8 cellular contexts compared by ENCODE assay signal in genomic region chr3:50272911-50273688, GRCh38. TPM values are rescaled to one million over a fixed set of nuclear protein-coding genes. Genes with fewer than 3 reads are reported as not detected.
A peak's percentile ranks its signal among the peaks of the same experiment; 100 is the strongest.
DNase-seq lines count a peak whose midpoint lies in the region; ATAC-seq and TF ChIP-seq lines count a peak whose summit lies in the region.

No MANE protein-coding gene starts in this region.

- BruUV-seq in Panc1 (replicated peaks; lab: Mats Ljungman, UMichigan), result no TSS peak

- H3K36me3 Mint-ChIP-seq in natural killer cell, result no peaks in the 10 kb centered on the region
- H3K36me3 Mint-ChIP-seq in stimulated activated naive B cell treated with anti-CD40 and anti-IgM and Interleukin-4, amounts not matched to agents 10 μg/mL and 1 μg/mL and 100 μg/mL, for 72 hours, result no peaks in the 10 kb centered on the region

- CTCF ChIA-PET in Panc1 (lab: Charles Lee), result interaction anchor here (0.7 kb wide), 1 partner anchor 48 kb away, joined by 8 read pairs; no protein-coding TSS in a partner anchor

- DNase-seq in COLO668 (lab: John Stamatoyannopoulos, UW; ENCODE audit: unreplicated experiment), result peak; percentile 78
- peak in 68 of 76 experiments; percentile 3 to 91 (median 64) for DNase-seq in HUDEP-2 (lab: John Stamatoyannopoulos, UW; ENCODE audit: unreplicated experiment in 76 of 76)
- DNase-seq in Panc1 (ENCODE audit: low read depth, low spot score), result no peak
- peak; percentile 75 for DNase-seq in activated T-helper 1 cell treated with Interleukin-2 at 50 U/mL for 16 hours (ENCODE audit: low read depth)
- peak; percentile 69 for DNase-seq in fibroblast of peridontal ligament (ENCODE audit: extremely low read depth)
- peak; percentile 89 for DNase-seq in natural killer cell
- DNase-seq in stimulated activated naive B cell treated with anti-CD40 and anti-IgM and Interleukin-4, amounts not matched to agents 10 μg/mL and 1 μg/mL and 100 μg/mL, for 72 hours, result peak; percentile 81

- POLR2A ChIA-PET in Panc1 (lab: Charles Lee), result no interaction called here

- peak overlapping the region; percentile 70 for H3K4me3 Mint-ChIP-seq in natural killer cell
- H3K4me3 Mint-ChIP-seq in stimulated activated naive B cell treated with anti-CD40 and anti-IgM and Interleukin-4, amounts not matched to agents 10 μg/mL and 1 μg/mL and 100 μg/mL, for 72 hours, result peak overlapping the region; percentile 77 to 85

- ATAC-seq in GM19467 (IDR thresholded peaks at IDR 0.05; ENCODE audit: unreplicated experiment), result peak; percentile 66
- peak; percentile 86 for ATAC-seq in Panc1
- peak; percentile 90 to 94 (median 93) for ATAC-seq in natural killer cell
- ATAC-seq in stimulated activated naive B cell treated with anti-CD40 and anti-IgM and Interleukin-4, amounts not matched to agents 10 μg/mL and 1 μg/mL and 100 μg/mL, for 72 hours (replicated peaks), result peak; percentile 93 to 94

- no peaks in the 10 kb centered on the region for H3K9me3 ChIP-seq in Panc1 (ENCODE audit: control insufficient read depth, insufficient read depth, low read depth, low read length)

- H3K27me3 Mint-ChIP-seq in natural killer cell (ENCODE audit: low read depth in 2 of 2), result peaks cover 13 to 35% of the 10 kb centered on the region in 2 donors
- peaks cover 45 to 72% of the 10 kb centered on the region in 2 donors for H3K27me3 Mint-ChIP-seq in stimulated activated naive B cell treated with anti-CD40 and anti-IgM and Interleukin-4, amounts not matched to agents 10 μg/mL and 1 μg/mL and 100 μg/mL, for 72 hours

- no peaks in the 10 kb centered on the region for H3K9me3 Mint-ChIP-seq in natural killer cell
- no peaks in the 10 kb centered on the region for H3K9me3 Mint-ChIP-seq in stimulated activated naive B cell treated with anti-CD40 and anti-IgM and Interleukin-4, amounts not matched to agents 10 μg/mL and 1 μg/mL and 100 μg/mL, for 72 hours

- intact Hi-C loops in Panc1 (cut with micrococcal nuclease; ENCODE audit: unreplicated experiment) (loop anchor here (2.0 kb wide), 1 partner anchor 46 kb away; no protein-coding TSS in a partner anchor), natural killer cell (cut with micrococcal nuclease) (loop anchor here (1.0 to 5.0 kb wide), 4 partner anchors 27 to 154 kb away; no protein-coding TSS in a partner anchor)

- peaks cover 8% of the 10 kb centered on the region for H3K4me1 ChIP-seq in Panc1 (ENCODE audit: control insufficient read depth, insufficient read depth, low read length)

- H3K27ac Mint-ChIP-seq in natural killer cell, result peak overlapping the region; percentile 67 to 82
- peak overlapping the region; percentile 89 for H3K27ac Mint-ChIP-seq in stimulated activated naive B cell treated with anti-CD40 and anti-IgM and Interleukin-4, amounts not matched to agents 10 μg/mL and 1 μg/mL and 100 μg/mL, for 72 hours

- peak; percentile 88 for TF ChIP-seq CTCF in Panc1 (IDR thresholded peaks at IDR 0.05)
- peak; percentile 96 for TF ChIP-seq CTCF in natural killer cell (IDR thresholded peaks at IDR 0.05)

- no peaks in the 10 kb centered on the region for H3K27me3 ChIP-seq in Panc1 (ENCODE audit: control insufficient read depth, insufficient read depth, low read length)

- peaks cover 11 to 32% of the 10 kb centered on the region in 2 donors for H3K4me1 Mint-ChIP-seq in natural killer cell
- peaks cover 20 to 34% of the 10 kb centered on the region in 2 donors for H3K4me1 Mint-ChIP-seq in stimulated activated naive B cell treated with anti-CD40 and anti-IgM and Interleukin-4, amounts not matched to agents 10 μg/mL and 1 μg/mL and 100 μg/mL, for 72 hours

- in situ Hi-C loops in Panc1 (cut with HindIII; ENCODE audit: low pct_unique_long_range_greater_than_20kb, low sequenced_read_pairs), result no loop called here

- peak overlapping the region; percentile 27 to 56 for H3K4me3 ChIP-seq in Panc1 (ENCODE audit: low read depth in 2 of 2, low read length in 2 of 2)

- H3K27ac ChIP-seq in Panc1 (ENCODE audit: low read length), result no peak overlapping the region

- H3K36me3 ChIP-seq in Panc1 (ENCODE audit: control insufficient read depth, insufficient read depth, low read length), result no peaks in the 10 kb centered on the region

RNA-seq across cellular contexts. Expression of gene SEMA3B, which starts 4.2 kb away (rescaled TPM):
- total RNA-seq in Panc1 (2021; ENCODE audit: unreplicated experiment) (1.4 TPM), natural killer cell (1 to 10 TPM in 1 of 3 donors, under 1 TPM in 2; 0.97 to 2.0 (median 0.99) TPM)
- polyA plus RNA-seq in Panc1 (2012; ENCODE audit: insufficient read length), result 2.8 TPM

RNA-seq across cellular contexts. Expression of gene LSMEM2, which starts 5.8 kb away (rescaled TPM):
- total RNA-seq in Panc1 (2021; ENCODE audit: unreplicated experiment) (not detected), natural killer cell (not detected)
- polyA plus RNA-seq in Panc1 (2012; ENCODE audit: insufficient read length), result not detected

RNA-seq across cellular contexts. Expression of gene IFRD2, which starts 19.1 kb away (rescaled TPM):
- total RNA-seq in Panc1 (2021; ENCODE audit: unreplicated experiment) (111 TPM), natural killer cell (10 to 100 TPM; 27.8 to 39.1 (median 32.1) TPM)
- 113 TPM for polyA plus RNA-seq in Panc1 (2012; ENCODE audit: insufficient read length)

RNA-seq across cellular contexts. Expression of gene HYAL3, which starts 26.1 kb away (rescaled TPM):
- total RNA-seq in Panc1 (2021; ENCODE audit: unreplicated experiment) (3.9 TPM), natural killer cell (1 to 10 TPM in 2 of 3 donors, under 1 TPM in 1; 0.93 to 2.0 (median 1.2) TPM)
- 3.4 TPM for polyA plus RNA-seq in Panc1 (2012; ENCODE audit: insufficient read length)

RNA-seq across cellular contexts. Expression of gene NAA80, which starts 26.1 kb away (rescaled TPM):
- 7.2 TPM for total RNA-seq in Panc1 (2021; ENCODE audit: unreplicated experiment)
- polyA plus RNA-seq in Panc1 (2012; ENCODE audit: insufficient read length), result 5.5 TPM
- 10 to 100 TPM; 22.2 to 30.3 (median 29.6) TPM for total RNA-seq in natural killer cell
